11 cellular contexts compared by ENCODE assay signal in the genomic region with DNA sequence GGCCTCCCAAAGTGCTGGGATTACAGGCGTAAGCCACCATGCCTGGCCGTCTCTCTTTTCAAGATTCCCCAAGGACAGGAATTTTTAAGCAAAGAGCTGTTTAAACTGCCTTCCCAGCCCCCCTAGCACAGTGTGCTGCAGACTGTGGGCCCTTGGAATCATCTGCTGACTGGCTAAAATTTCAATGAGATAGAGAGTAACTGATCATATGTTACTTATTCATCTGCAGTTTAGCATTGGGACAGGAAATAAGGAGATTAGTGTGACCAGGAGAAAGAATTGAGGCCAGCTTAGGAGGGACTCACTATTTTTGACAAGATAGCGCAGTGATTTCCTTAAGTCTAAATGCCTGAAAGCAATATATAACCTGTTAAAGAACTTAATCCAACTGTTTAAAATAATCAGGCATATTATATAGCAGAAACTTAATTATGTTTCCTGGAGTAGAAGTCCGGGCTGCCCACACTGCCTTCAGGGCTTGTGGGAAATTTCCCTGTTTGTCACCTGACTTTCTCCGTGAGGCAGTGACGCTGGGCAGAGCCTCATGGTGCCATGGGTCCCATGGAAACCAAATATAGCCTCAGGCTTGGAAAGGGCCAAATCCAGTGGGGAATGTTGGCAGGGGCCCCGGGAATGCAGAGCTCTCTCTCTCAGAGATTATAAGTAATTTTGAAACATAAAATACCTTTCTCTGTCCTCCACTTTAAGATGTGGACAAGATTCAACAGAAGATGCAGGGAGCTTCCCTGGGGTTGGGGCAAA. TPM values are rescaled to one million over a fixed set of nuclear protein-coding genes. Genes with fewer than 3 reads are reported as not detected.
DNase-seq lines count a peak whose midpoint lies in the region; ATAC-seq and TF ChIP-seq lines count a peak whose summit lies in the region.
"Had no signal": no experiment of that assay in that cellular context is flagged by ENCODE, and none has a peak within 500 bp of the region (broad histone marks: within the 10 kb centered on the region; RNA-seq: fewer than 3 reads in every experiment).

No MANE protein-coding gene starts in this region.

- peak; percentile 54 for DNase-seq in ELR (ENCODE audit: low read depth)
- DNase-seq in RWPE2 (ENCODE audit: low spot score), result no peak
- DNase-seq in fibroblast of the aortic adventitia (ENCODE audit: low read depth), result peak; percentile 92
- peak; percentile 89 for DNase-seq in posterior vena cava (ENCODE audit: low spot score)
- no peak for DNase-seq in T-cell
- DNase-seq in CD8-positive, alpha-beta T cell, result no peak
- DNase-seq in stimulated activated naive CD8-positive, alpha-beta T cell treated with anti-CD3 and anti-CD28 coated beads, Interleukin-15, Interleukin-2, amounts not matched to agents 100 U/mL and 50 U/mL, for 24 hours, result no peak
- DNase-seq: NCI-H524; stimulated activated CD4-positive, alpha-beta T cell treated with anti-CD3 and anti-CD28 coated beads, Interleukin-4, amount 100 ng/mL, for 24 hours had no signal

- no peaks in the 10 kb centered on the region for H3K4me1 Mint-ChIP-seq in T-cell
- no peaks in the 10 kb centered on the region for H3K4me1 Mint-ChIP-seq in CD8-positive, alpha-beta T cell (ENCODE audit: low read depth)

- POLR2A ChIA-PET in T-cell (lab: Charles Lee), result no interaction called here
- POLR2A ChIA-PET in CD8-positive, alpha-beta T cell (lab: Charles Lee), result no interaction called here

- no peak overlapping the region for H3K27ac ChIP-seq in RWPE2 (ENCODE audit: poor library complexity, severe bottlenecking)
- no peak overlapping the region for H3K27ac ChIP-seq in CD8-positive, alpha-beta T cell (ENCODE audit: low read depth, low read length)

- no peak overlapping the region for H3K4me3 ChIP-seq in RWPE2 (ENCODE audit: severe bottlenecking)
- H3K4me3 ChIP-seq in fibroblast of the aortic adventitia (ENCODE audit: low read depth, low read length), result no peak overlapping the region
- no peak overlapping the region for H3K4me3 ChIP-seq in CD8-positive, alpha-beta T cell (ENCODE audit: low read depth, low read length)

- no peaks in the 10 kb centered on the region for H3K27me3 ChIP-seq in RWPE2 (ENCODE audit: insufficient read depth, poor library complexity, severe bottlenecking)
- H3K27me3 ChIP-seq in CD8-positive, alpha-beta T cell (ENCODE audit: insufficient read depth, low read length), result no peaks in the 10 kb centered on the region

- H3K27me3 Mint-ChIP-seq in T-cell, result peaks cover 3 to 7% of the 10 kb centered on the region in 2 donors
- H3K27me3 Mint-ChIP-seq in CD8-positive, alpha-beta T cell (ENCODE audit: low read depth), result peaks cover 13% of the 10 kb centered on the region

- CTCF ChIA-PET in T-cell (lab: Charles Lee), result no interaction called here
- CTCF ChIA-PET in CD8-positive, alpha-beta T cell (lab: Charles Lee), result interaction anchor here (1.0 to 1.8 kb wide), 2 partner anchors 20 to 187 kb away, joined by 3 to 6 read pairs; no protein-coding TSS in a partner anchor

- no peaks in the 10 kb centered on the region for H3K9me3 Mint-ChIP-seq in T-cell
- no peaks in the 10 kb centered on the region for H3K9me3 Mint-ChIP-seq in CD8-positive, alpha-beta T cell

- H3K36me3 ChIP-seq in RWPE2 (ENCODE audit: low read depth), result no peaks in the 10 kb centered on the region
- no peaks in the 10 kb centered on the region for H3K36me3 ChIP-seq in CD8-positive, alpha-beta T cell (ENCODE audit: insufficient read depth, low read length)

- no peak for TF ChIP-seq CTCF in RWPE2 (IDR thresholded peaks at IDR 0.05; ENCODE audit: poor library complexity, severe bottlenecking)
- TF ChIP-seq CTCF in fibroblast of the aortic adventitia (IDR thresholded peaks at IDR 0.05; ENCODE audit: insufficient read depth, low read length), result no peak
- TF ChIP-seq CTCF in CD8-positive, alpha-beta T cell (IDR thresholded peaks at IDR 0.05), result no peak

- H3K4me3 Mint-ChIP-seq in T-cell, result no peak overlapping the region
- H3K4me3 Mint-ChIP-seq in CD8-positive, alpha-beta T cell, result no peak overlapping the region

- intact Hi-C loops in posterior vena cava (cut with DNase I), result no loop called here
- intact Hi-C loops in CD8-positive, alpha-beta T cell (cut with DNase I, micrococcal nuclease), result no loop called here

- peaks cover 25% of the 10 kb centered on the region for H3K4me1 ChIP-seq in RWPE2 (ENCODE audit: insufficient read depth, poor library complexity, severe bottlenecking)
- H3K4me1 ChIP-seq in CD8-positive, alpha-beta T cell (ENCODE audit: insufficient read depth, low read length), result no peaks in the 10 kb centered on the region

- ATAC-seq in RWPE2 (ENCODE audit: low read depth) (0 out of 3 replicates have a peak, but pooled peaks have one; percentile 11), T-cell (replicated peaks in 1 of 4) (no peak), HG03565 (IDR thresholded peaks at IDR 0.05; ENCODE audit: unreplicated experiment) (no peak)
- no peak for ATAC-seq in CD8-positive, alpha-beta T cell
- ATAC-seq in stimulated activated naive CD8-positive, alpha-beta T cell treated with anti-CD3 and anti-CD28 coated beads, Interleukin-15, Interleukin-2, amounts not matched to agents 100 U/mL and 50 U/mL, for 24 hours, result no peak

- no peaks in the 10 kb centered on the region for H3K36me3 Mint-ChIP-seq in T-cell
- peaks cover 8% of the 10 kb centered on the region for H3K36me3 Mint-ChIP-seq in CD8-positive, alpha-beta T cell

- no peaks in the 10 kb centered on the region for H3K9me3 ChIP-seq in RWPE2 (ENCODE audit: severe bottlenecking)
- H3K9me3 ChIP-seq in CD8-positive, alpha-beta T cell (ENCODE audit: low read length), result no peaks in the 10 kb centered on the region

- H3K27ac Mint-ChIP-seq in T-cell, result no peak overlapping the region
- H3K27ac Mint-ChIP-seq in CD8-positive, alpha-beta T cell, result no peak overlapping the region

RNA-seq across cellular contexts. Expression of a gene that starts 22.8 kb away (rescaled TPM):
- not detected in 2 replicates for total RNA-seq in fibroblast of the aortic adventitia (ENCODE audit: low replicate concordance)
- under 1 TPM in 1 of 2 donors, not detected in 1; 0.19 TPM for total RNA-seq in posterior vena cava
- under 1 TPM; 0.33 to 0.82 (median 0.53) TPM for total RNA-seq in T-cell
- not detected for total RNA-seq in CD8-positive, alpha-beta T cell
- total RNA-seq: lower leg skin had no signal

RNA-seq across cellular contexts. Expression of a gene that starts 37.1 kb away (rescaled TPM):
- total RNA-seq in fibroblast of the aortic adventitia (ENCODE audit: low replicate concordance), result 1.8 TPM in 1 of 2 replicates, not detected in the other
- not detected for total RNA-seq in posterior vena cava
- total RNA-seq in T-cell, result not detected
- total RNA-seq in CD8-positive, alpha-beta T cell, result not detected
- total RNA-seq: lower leg skin had no signal

RNA-seq across cellular contexts. Expression of a gene that starts 41.6 kb away (rescaled TPM):
- total RNA-seq in fibroblast of the aortic adventitia (ENCODE audit: low replicate concordance), result 11.7 and 37.5 TPM in 2 replicates
- total RNA-seq in posterior vena cava, result 10 to 100 TPM; 17.4 to 31.0 TPM
- 1 to 10 TPM in 4 of 5 donors, under 1 TPM in 1; 0.33 to 8.1 (median 5.9) TPM for total RNA-seq in T-cell
- total RNA-seq in CD8-positive, alpha-beta T cell, result 1 to 10 TPM; 3.6 to 3.7 TPM

RNA-seq across cellular contexts. Expression of a gene that starts 46.6 kb away (rescaled TPM):
- total RNA-seq in fibroblast of the aortic adventitia (ENCODE audit: low replicate concordance) (13.0 and 60.2 TPM in 2 replicates), posterior vena cava (10 to 100 TPM; 35.2 to 38.7 TPM), T-cell (10 to 100 TPM in 4 of 5 donors, 1 to 10 TPM in 1; 9.5 to 47.7 (median 43.6) TPM)
- total RNA-seq in CD8-positive, alpha-beta T cell, result 1 to 10 TPM; 3.5 to 3.8 TPM

RNA-seq across cellular contexts. Expression of a gene that starts 47.0 kb away (rescaled TPM):
- total RNA-seq in fibroblast of the aortic adventitia (ENCODE audit: low replicate concordance), result 91.8 and 97.0 TPM in 2 replicates
- total RNA-seq in posterior vena cava, result 100 to 1,000 TPM in 1 of 2 donors, 10 to 100 TPM in 1; 85.9 to 112 TPM
- total RNA-seq in T-cell, result 100 to 1,000 TPM; 277 to 326 (median 290) TPM
- 100 to 1,000 TPM; 303 to 313 TPM for total RNA-seq in CD8-positive, alpha-beta T cell

Comparison
In these comparisons a context has a peak if more than half of its experiments do, and no peak if none do; other contexts are left out.
1. DNase-seq: peak in ELR (single experiment), fibroblast of the aortic adventitia (single experiment) and posterior vena cava (single experiment); none in RWPE2 (single experiment), T-cell (0 of 34), CD8-positive, alpha-beta T cell (0 of 7) and stimulated activated naive CD8-positive, alpha-beta T cell treated with anti-CD3 and anti-CD28 coated beads, Interleukin-15, Interleukin-2, amounts not matched to agents 100 U/mL and 50 U/mL, for 24 hours (single experiment).